In genomic region chr15:82105458-82106205, GRCh38 we compare ENCODE assay signal across 10 cellular contexts. TPM values are rescaled to one million over a fixed set of nuclear protein-coding genes. Genes with fewer than 3 reads are reported as not detected.
DNase-seq lines count a peak whose midpoint lies in the region; ATAC-seq and TF ChIP-seq lines count a peak whose summit lies in the region.
"Had no signal": no experiment of that assay in that cellular context is flagged by ENCODE, and none has a peak within 500 bp of the region (broad histone marks: within the 10 kb centered on the region; RNA-seq: fewer than 3 reads in every experiment).

No MANE protein-coding gene starts in this region.

- TF ChIP-seq POLR2A in GM18505 (IDR thresholded peaks at IDR 0.05; ENCODE audit: borderline replicate concordance, extremely low read depth, insufficient read depth, insufficient read length), result no peak

- in situ Hi-C loops in KBM-7 (cut with MboI; ENCODE audit: low pct_unique_long_range_greater_than_20kb, low sequenced_read_pairs), result loop anchor here (10.0 kb wide), 1 partner anchor 51 kb away; no protein-coding TSS in a partner anchor

- DNase-seq in AG09319 (ENCODE audit: extremely low read depth, low read depth), result peak; percentile 39
- peak; percentile 92 for DNase-seq in HS-27A (ENCODE audit: low read depth)
- peak; percentile 38 for DNase-seq in kidney glomerular epithelial cell (lab: John Stamatoyannopoulos, UW)
- no peak for DNase-seq in left cardiac atrium
- no peak for DNase-seq in activated CD4-positive, CD25-positive, alpha-beta regulatory T cell treated with anti-CD3 and anti-CD28 coated beads, Interleukin-2, amount 50 U/mL, for 72 hours
- DNase-seq in KBM-7, result no peak
- DNase-seq: NCI-H1694 had no signal

- peak; percentile 49 for ATAC-seq in SK-N-SH treated with all-trans-retinoic acid at 6 μM for 48 hours
- ATAC-seq in GM18505 (IDR thresholded peaks at IDR 0.05; ENCODE audit: unreplicated experiment), result no peak
- ATAC-seq in left cardiac atrium, result no peak
- ATAC-seq: activated T-helper 17 cell treated with anti-CD3 and anti-CD28 coated beads, Interleukin-2, amount 50 U/mL, for 72 hours had no signal

- intact Hi-C loops in left cardiac atrium (cut with DNase I), result no loop called here

- TF ChIP-seq CTCF in AG09319 (IDR thresholded peaks at IDR 0.05; ENCODE audit: low read depth, low read length), result no peak

TF ChIP-seq in SK-N-SH treated with all-trans-retinoic acid at 6 μM for 48 hours, 23 proteins besides CTCF, POLR2A, EP300 and RAD21:
- TF ChIP-seq CREB5 (CRISPR knock-in tag; IDR thresholded peaks at IDR 0.05; ENCODE audit: low read depth), result no peak
- no peak for TF ChIP-seq ZNF565 (CRISPR knock-in tag; conservative IDR thresholded peaks at IDR 0.05; ENCODE audit: low read depth)
- TF ChIP-seq POU6F1 (CRISPR knock-in tag; IDR thresholded peaks at IDR 0.05; ENCODE audit: borderline replicate concordance, low read depth), result peak; percentile 38; the same call in 1 of the 2 replicates
- TF ChIP-seq ZC3H10 (CRISPR knock-in tag; IDR thresholded peaks at IDR 0.05), result no peak
- no peak for TF ChIP-seq TSHZ2 (CRISPR knock-in tag; IDR thresholded peaks at IDR 0.05)
- no peak for TF ChIP-seq ZFP3 (CRISPR knock-in tag; IDR thresholded peaks at IDR 0.05)
- no peak for TF ChIP-seq ZFP30 (CRISPR knock-in tag; IDR thresholded peaks at IDR 0.05)
- TF ChIP-seq ISL1 (CRISPR knock-in tag; IDR thresholded peaks at IDR 0.05), result peak; percentile 66

RNA-seq across cellular contexts. Expression of gene MEX3B, which starts 59.8 kb away (rescaled TPM):
- total RNA-seq in left cardiac atrium, result 1 to 10 TPM; 2.0 to 2.2 TPM

Comparison
In these comparisons a context has a peak if more than half of its experiments do, and no peak if none do; other contexts are left out.
1. DNase-seq: peak in AG09319 (single experiment), HS-27A (single experiment) and kidney glomerular epithelial cell (single experiment); none in left cardiac atrium (single experiment), activated CD4-positive, CD25-positive, alpha-beta regulatory T cell treated with anti-CD3 and anti-CD28 coated beads, Interleukin-2, amount 50 U/mL, for 72 hours (single experiment) and KBM-7 (single experiment).